In genomic region chr3:193701896-193702644, GRCh38 we compare ENCODE assay signal across 11 cellular contexts.
DNase-seq lines count a peak whose midpoint lies in the region; ATAC-seq and TF ChIP-seq lines count a peak whose summit lies in the region.
"Had no signal": no experiment of that assay in that cellular context is flagged by ENCODE, and none has a peak within 500 bp of the region (broad histone marks: within the 10 kb centered on the region; RNA-seq: fewer than 3 reads in every experiment).

No MANE protein-coding gene starts in this region.

- H3K27ac ChIP-seq in OCI-LY7 (ENCODE audit: low read depth, low read length, poor library complexity, severe bottlenecking), result no peak overlapping the region
- H3K27ac ChIP-seq in neutrophil, result peak overlapping the region; percentile 64
- H3K27ac ChIP-seq: sigmoid colon had no signal

- H2AFZ ChIP-seq in OCI-LY7 (ENCODE audit: low read length), result no peak overlapping the region

- no peaks in the 10 kb centered on the region for H4K20me1 ChIP-seq in OCI-LY7 (ENCODE audit: insufficient read depth, low read length)

- no TSS peak for BruUV-seq in OCI-LY7 (replicated peaks; lab: Mats Ljungman, UMichigan)

- CTCF ChIA-PET in OCI-LY7 (lab: Charles Lee; ENCODE audit: unreplicated experiment), result no interaction called here

- no peaks in the 10 kb centered on the region for H3K9me3 Mint-ChIP-seq in activated T-helper 2 cell treated with anti-CD3 and anti-CD28 coated beads, Interferon-gamma antibody, Interleukin-2, Interleukin-4, amounts not matched to agents 10 μg/mL and 5 μg/mL and 100 μg/mL, durations not matched to agents 14 hours and 24 hours and 36 hours
- H3K9me3 Mint-ChIP-seq: activated CD4-positive, alpha-beta T cell treated with anti-CD3 and anti-CD28 coated beads, Interleukin-2, amount 10 ng/mL, durations not matched to agents 7 days and 5 days had no signal

- H3K9me2 ChIP-seq in OCI-LY7 (ENCODE audit: insufficient read depth, low read length), result no peaks in the 10 kb centered on the region

- no peaks in the 10 kb centered on the region for H3K27me3 Mint-ChIP-seq in activated T-helper 2 cell treated with anti-CD3 and anti-CD28 coated beads, Interferon-gamma antibody, Interleukin-2, Interleukin-4, amounts not matched to agents 10 μg/mL and 5 μg/mL and 100 μg/mL, durations not matched to agents 14 hours and 24 hours and 36 hours (ENCODE audit: low read depth)
- H3K27me3 Mint-ChIP-seq: activated CD4-positive, alpha-beta T cell treated with anti-CD3 and anti-CD28 coated beads, Interleukin-2, amount 10 ng/mL, durations not matched to agents 7 days and 5 days had no signal

- H3K4me3 ChIP-seq in OCI-LY7 (ENCODE audit: low read depth, low read length, poor library complexity, severe bottlenecking) (no peak overlapping the region), neutrophil (ENCODE audit: low read depth in 1 of 2, low read length in 1 of 2) (no peak overlapping the region)
- H3K4me3 ChIP-seq: sigmoid colon had no signal

- H3K27me3 ChIP-seq in neutrophil, result no peaks in the 10 kb centered on the region
- H3K27me3 ChIP-seq: sigmoid colon had no signal

- H3K4me1 ChIP-seq in OCI-LY7 (ENCODE audit: insufficient read depth, low read length, poor library complexity, severe bottlenecking), result peaks cover 11% of the 10 kb centered on the region
- H3K4me1 ChIP-seq in neutrophil (ENCODE audit: control insufficient read depth in 1 of 2, insufficient read depth in 1 of 2, low read depth in 1 of 2, low read length in 1 of 2), result peaks cover 12 to 14% of the 10 kb centered on the region in 2 experiments
- H3K4me1 ChIP-seq: sigmoid colon had no signal

- no peak overlapping the region for H3K27ac Mint-ChIP-seq in activated T-helper 2 cell treated with anti-CD3 and anti-CD28 coated beads, Interferon-gamma antibody, Interleukin-2, Interleukin-4, amounts not matched to agents 10 μg/mL and 5 μg/mL and 100 μg/mL, durations not matched to agents 14 hours and 24 hours and 36 hours
- H3K27ac Mint-ChIP-seq: activated CD4-positive, alpha-beta T cell treated with anti-CD3 and anti-CD28 coated beads, Interleukin-2, amount 10 ng/mL, durations not matched to agents 7 days and 5 days had no signal

- H3K36me3 Mint-ChIP-seq in activated T-helper 2 cell treated with anti-CD3 and anti-CD28 coated beads, Interferon-gamma antibody, Interleukin-2, Interleukin-4, amounts not matched to agents 10 μg/mL and 5 μg/mL and 100 μg/mL, durations not matched to agents 14 hours and 24 hours and 36 hours (ENCODE audit: low read depth), result peaks cover 15% of the 10 kb centered on the region

- H3K4me1 Mint-ChIP-seq in activated T-helper 2 cell treated with anti-CD3 and anti-CD28 coated beads, Interferon-gamma antibody, Interleukin-2, Interleukin-4, amounts not matched to agents 10 μg/mL and 5 μg/mL and 100 μg/mL, durations not matched to agents 14 hours and 24 hours and 36 hours (ENCODE audit: low read depth), result peaks cover 3% of the 10 kb centered on the region

- H3K36me3 ChIP-seq in OCI-LY7 (ENCODE audit: insufficient read depth, low read length), result no peaks in the 10 kb centered on the region
- H3K36me3 ChIP-seq in neutrophil, result no peaks in the 10 kb centered on the region
- H3K36me3 ChIP-seq: sigmoid colon had no signal

- peak overlapping the region; percentile 26; the same call in 1 of the 2 replicates for H3K4me2 ChIP-seq in OCI-LY7 (ENCODE audit: low read length)

- no peaks in the 10 kb centered on the region for H3K79me2 ChIP-seq in OCI-LY7 (ENCODE audit: insufficient read depth, low read depth, low read length)

- TF ChIP-seq CTCF in OCI-LY7 (conservative IDR thresholded peaks at IDR 0.05; ENCODE audit: low read length), result 0 out of 2 replicates have a peak, but pooled peaks have one; percentile 7
- no peak for TF ChIP-seq CTCF in neutrophil (IDR thresholded peaks at IDR 0.05)

- H3K9me3 ChIP-seq in OCI-LY7 (ENCODE audit: low read length) (no peaks in the 10 kb centered on the region), neutrophil (no peaks in the 10 kb centered on the region)
- H3K9me3 ChIP-seq: sigmoid colon had no signal

- H3K4me3 Mint-ChIP-seq in activated T-helper 2 cell treated with anti-CD3 and anti-CD28 coated beads, Interferon-gamma antibody, Interleukin-2, Interleukin-4, amounts not matched to agents 10 μg/mL and 5 μg/mL and 100 μg/mL, durations not matched to agents 14 hours and 24 hours and 36 hours (ENCODE audit: low read depth), result no peak overlapping the region
- H3K4me3 Mint-ChIP-seq: activated CD4-positive, alpha-beta T cell treated with anti-CD3 and anti-CD28 coated beads, Interleukin-2, amount 10 ng/mL, durations not matched to agents 7 days and 5 days had no signal

- intact Hi-C loops in OCI-LY7 (cut with micrococcal nuclease; ENCODE audit: unreplicated experiment), result no loop called here
- intact Hi-C loops in activated T-helper 2 cell treated with anti-CD3 and anti-CD28 coated beads, Interferon-gamma antibody, Interleukin-2, Interleukin-4, amounts not matched to agents 10 μg/mL and 5 μg/mL and 100 μg/mL, durations not matched to agents 14 hours and 24 hours and 36 hours (cut with micrococcal nuclease), result no loop called here

- peak; percentile 59 for ATAC-seq in GM18861 (IDR thresholded peaks at IDR 0.05; ENCODE audit: unreplicated experiment)
- ATAC-seq in HG02870 (IDR thresholded peaks at IDR 0.05; ENCODE audit: unreplicated experiment), result peak; percentile 56

- POLR2A ChIA-PET in OCI-LY7 (lab: Charles Lee), result interaction anchor here (0.6 kb wide), 2 partner anchors 11 to 55 kb away, joined by 3 read pairs; no protein-coding TSS in a partner anchor

- DNase-seq in OCI-LY7 (ENCODE audit: low spot score) (peak; percentile 18), SW 1271 (lab: John Stamatoyannopoulos, UW) (no peak)
- DNase-seq in activated T-helper 2 cell treated with anti-CD3 and anti-CD28 coated beads, Interferon-gamma antibody, Interleukin-2, Interleukin-4, amounts not matched to agents 10 μg/mL and 5 μg/mL and 100 μg/mL, durations not matched to agents 14 hours and 24 hours and 36 hours (ENCODE audit: low spot score), result no peak
- DNase-seq in stimulated activated CD4-positive, alpha-beta T cell treated with anti-CD3 and anti-CD28 coated beads, Interleukin-15, amount 100 ng/mL, for 24 hours, result no peak
- DNase-seq in effector CD4-positive, alpha-beta T cell, result no peak
- DNase-seq: activated CD4-positive, alpha-beta T cell treated with anti-CD3 and anti-CD28 coated beads, Interleukin-2, amount 10 ng/mL, durations not matched to agents 7 days and 5 days; NCI-H226; sigmoid colon had no signal
